Comparison of ENCODE assay signal across 9 cellular contexts in the genomic region with DNA sequence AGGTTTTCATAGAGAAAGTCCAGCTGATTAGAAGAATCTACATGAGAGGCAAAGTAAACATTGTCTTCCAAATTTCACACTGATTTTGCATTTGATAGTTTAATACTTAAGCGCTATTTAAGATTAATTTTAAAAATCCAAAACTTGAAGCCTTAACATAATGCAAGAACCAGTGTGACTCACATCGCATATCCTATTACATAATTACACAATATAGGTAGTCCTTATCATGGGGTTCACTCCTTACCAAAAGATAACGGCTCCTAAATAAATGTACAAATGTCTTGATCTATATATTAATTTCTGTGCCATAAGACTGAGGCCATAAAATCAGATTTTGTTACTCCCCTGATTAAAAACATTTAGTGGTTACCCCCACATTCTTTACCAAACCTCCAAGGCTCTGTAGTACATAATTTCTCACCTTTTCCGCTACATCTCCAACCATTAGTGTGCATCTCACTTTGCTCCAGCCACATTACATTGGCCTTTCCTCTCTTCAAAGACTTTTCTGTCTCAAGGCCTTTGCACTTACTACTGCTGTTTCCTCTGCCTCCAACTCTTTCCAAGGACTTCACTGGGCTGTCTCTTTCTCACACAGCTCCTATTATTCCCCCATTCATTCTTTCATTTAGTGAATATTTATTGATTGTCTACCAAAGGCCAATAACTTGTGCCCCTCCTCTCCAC. TPM values are rescaled to one million over a fixed set of nuclear protein-coding genes. Genes with fewer than 3 reads are reported as not detected.
DNase-seq lines count a peak whose midpoint lies in the region; ATAC-seq, FAIRE-seq and TF ChIP-seq lines count a peak whose summit lies in the region.
"Had no signal": no experiment of that assay in that cellular context is flagged by ENCODE, and none has a peak within 500 bp of the region (broad histone marks: within the 10 kb centered on the region; RNA-seq: fewer than 3 reads in every experiment).

No MANE protein-coding gene starts in this region.

- H3K27me3 ChIP-seq in BJ (ENCODE audit: control insufficient read depth, insufficient read depth, low read length) (no peaks in the 10 kb centered on the region), Karpas-422 (ENCODE audit: low read length) (no peaks in the 10 kb centered on the region)

- TF ChIP-seq POLR2A in H54 (IDR thresholded peaks at IDR 0.05; ENCODE audit: low read depth, low read length) = no peak

- TF ChIP-seq CTCF in BJ (IDR thresholded peaks at IDR 0.05; ENCODE audit: insufficient read depth, low read depth, low read length) = no peak
- no peak for TF ChIP-seq CTCF in choroid plexus epithelial cell (conservative IDR thresholded peaks at IDR 0.05; ENCODE audit: low read depth, low read length)

- CTCF ChIA-PET in BJ (lab: Yijun Ruan, JAX) = interaction anchor here (0.6 to 1.7 kb wide), 4 partner anchors 21 to 1587 kb away, joined by 3 to 4 read pairs (median 3); no protein-coding TSS in a partner anchor

- H3K4me3 ChIP-seq in BJ (ENCODE audit: low read depth, low read length) (peak overlapping the region; percentile 77), Karpas-422 (ENCODE audit: low read length) (peak overlapping the region; percentile 82), choroid plexus epithelial cell (ENCODE audit: low read depth, low read length) (peak overlapping the region; percentile 90)

- no peaks in the 10 kb centered on the region for H4K20me1 ChIP-seq in Karpas-422 (ENCODE audit: insufficient read depth, low read depth, low read length)

- POLR2A ChIA-PET in BJ (lab: Charles Lee) = no interaction called here
- POLR2A ChIA-PET in naive thymus-derived CD8-positive, alpha-beta T cell (lab: Charles Lee) = interaction anchor here (0.6 to 1.6 kb wide), 4 partner anchors 11 to 1590 kb away, joined by 3 to 4 read pairs (median 3); no protein-coding TSS in a partner anchor

- H3K36me3 Mint-ChIP-seq in naive thymus-derived CD8-positive, alpha-beta T cell = peaks cover 3 to 38% (median 18%) of the 10 kb centered on the region in 3 donors

- no peak for ATAC-seq in naive thymus-derived CD8-positive, alpha-beta T cell
- no peak for ATAC-seq in HG02678 (IDR thresholded peaks at IDR 0.05; ENCODE audit: unreplicated experiment)

- H3K9ac ChIP-seq in Karpas-422 (ENCODE audit: low read length) = peak overlapping the region; percentile 86

- H3K4me1 Mint-ChIP-seq in naive thymus-derived CD8-positive, alpha-beta T cell = peaks cover 29 to 49% (median 45%) of the 10 kb centered on the region in 4 donors

- no peaks in the 10 kb centered on the region for H3K27me3 Mint-ChIP-seq in naive thymus-derived CD8-positive, alpha-beta T cell

- H3K4me3 Mint-ChIP-seq in naive thymus-derived CD8-positive, alpha-beta T cell = peak overlapping the region; percentile 82 to 98 (median 96)

- H2AFZ ChIP-seq in Karpas-422 (ENCODE audit: low read length) = no peak overlapping the region

- H3K27ac ChIP-seq in Karpas-422 (ENCODE audit: low read length) = peak overlapping the region; percentile 81; the same call in 1 of the 2 replicates

- H3K79me2 ChIP-seq in Karpas-422 (ENCODE audit: low read length) = peaks cover 48% of the 10 kb centered on the region

- H3K36me3 ChIP-seq in BJ (ENCODE audit: control insufficient read depth, insufficient read depth, low read length) = peaks cover 2% of the 10 kb centered on the region; the same call in 1 of the 2 replicates
- H3K36me3 ChIP-seq in Karpas-422 (ENCODE audit: insufficient read depth, low read length) = peaks cover 24% of the 10 kb centered on the region

- no peak for DNase-seq in BJ (ENCODE audit: low read depth)
- no peak for DNase-seq in Karpas-422
- peak; percentile 38 for DNase-seq in choroid plexus epithelial cell (ENCODE audit: low read depth)
- DNase-seq in naive thymus-derived CD8-positive, alpha-beta T cell = no peak
- no peak for DNase-seq in AML-193 (lab: John Stamatoyannopoulos, UW)
- DNase-seq in H54 (ENCODE audit: insufficient read length, low spot score) = no peak
- no peak for DNase-seq in LoVo (ENCODE audit: low spot score)

- H3K9me3 Mint-ChIP-seq in naive thymus-derived CD8-positive, alpha-beta T cell = no peaks in the 10 kb centered on the region

- peak overlapping the region; percentile 79 to 100 (median 100) for H3K27ac Mint-ChIP-seq in naive thymus-derived CD8-positive, alpha-beta T cell

- H3K9me3 ChIP-seq in Karpas-422 (ENCODE audit: low read length) = no peaks in the 10 kb centered on the region

- H3K9me2 ChIP-seq in Karpas-422 (replicated peaks; ENCODE audit: insufficient read depth, low read length) = no peaks in the 10 kb centered on the region

- FAIRE-seq in H54 (lab: Jason Lieb, UNC) = no peak

- H3K4me2 ChIP-seq in Karpas-422 (ENCODE audit: low read depth, low read length, poor library complexity, severe bottlenecking) = peak overlapping the region; percentile 98

- peaks cover 20% of the 10 kb centered on the region for H3K4me1 ChIP-seq in Karpas-422 (ENCODE audit: low read length)

RNA-seq across cellular contexts. Expression of a gene that starts 1.0 kb away (rescaled TPM):
- polyA plus RNA-seq in BJ (2011; rRNA removed) = 5.7 and 17.3 TPM in 2 replicates
- polyA minus RNA-seq in BJ (2011; rRNA and poly(A)+ RNA removed) = 6.4 and 7.0 TPM in 2 replicates
- 28.9 and 34.7 TPM in 2 replicates for total RNA-seq in Karpas-422 (2014; rRNA removed; shearing (Covaris generic); ENCODE audit: low replicate concordance)
- 10 to 100 TPM; 39.8 to 42.7 TPM for total RNA-seq in naive thymus-derived CD8-positive, alpha-beta T cell
- 10 to 100 TPM; 14.0 to 21.6 (median 20.5) TPM for polyA plus RNA-seq in naive thymus-derived CD8-positive, alpha-beta T cell

RNA-seq across cellular contexts. Expression of a gene that starts 39.6 kb away (rescaled TPM):
- polyA plus RNA-seq in BJ (2011; rRNA removed) = not detected in 2 replicates
- polyA minus RNA-seq in BJ (2011; rRNA and poly(A)+ RNA removed) = not detected in 2 replicates
- not detected in 2 replicates for total RNA-seq in Karpas-422 (2014; rRNA removed; shearing (Covaris generic); ENCODE audit: low replicate concordance)
- not detected for total RNA-seq in naive thymus-derived CD8-positive, alpha-beta T cell
- not detected for polyA plus RNA-seq in naive thymus-derived CD8-positive, alpha-beta T cell
- polyA plus RNA-seq: adipose tissue had no signal
